In genomic region chr22:37805878-37806277, GRCh38 we compare ENCODE assay signal across 7 cellular contexts. TPM values are rescaled to one million over a fixed set of nuclear protein-coding genes. Genes with fewer than 3 reads are reported as not detected.
DNase-seq lines count a peak whose midpoint lies in the region; ATAC-seq and TF ChIP-seq lines count a peak whose summit lies in the region.
"Had no signal": no experiment of that assay in that cellular context is flagged by ENCODE, and none has a peak within 500 bp of the region (broad histone marks: within the 10 kb centered on the region; RNA-seq: fewer than 3 reads in every experiment).

No MANE protein-coding gene starts in this region.

- H3K4me3 ChIP-seq in ACC112 (ENCODE audit: low read depth, low read length) (peak overlapping the region; percentile 94), lower leg skin (ENCODE audit: low read depth, poor library complexity, severe bottlenecking) (peak overlapping the region; percentile 63)

- peaks cover 34% of the 10 kb centered on the region for H3K4me1 Mint-ChIP-seq in activated CD4-positive, alpha-beta memory T cell treated with anti-CD3 and anti-CD28 coated beads for 36 hours (ENCODE audit: low read depth)

- peaks cover 3% of the 10 kb centered on the region for H3K4me1 ChIP-seq in ACC112 (ENCODE audit: control insufficient read depth, insufficient read depth, low read length, unreplicated experiment)

- peak overlapping the region; percentile 43; the same call in 1 of the 2 replicates for H3K27ac ChIP-seq in ACC112 (ENCODE audit: low read depth, low read length)

- H3K36me3 ChIP-seq in ACC112 (ENCODE audit: insufficient read depth, low read length), result no peaks in the 10 kb centered on the region

- H3K27me3 Mint-ChIP-seq in activated CD4-positive, alpha-beta memory T cell treated with anti-CD3 and anti-CD28 coated beads for 36 hours, result peaks cover 46% of the 10 kb centered on the region

- peak overlapping the region; percentile 27 for H3K4me3 Mint-ChIP-seq in activated CD4-positive, alpha-beta memory T cell treated with anti-CD3 and anti-CD28 coated beads for 36 hours

- no peak for TF ChIP-seq POLR2A in lower leg skin (IDR thresholded peaks at IDR 0.05)

- H2AFZ ChIP-seq in ACC112 (ENCODE audit: low read length, unreplicated experiment), result peak overlapping the region; percentile 68

- no peaks in the 10 kb centered on the region for H3K27me3 ChIP-seq in ACC112 (ENCODE audit: insufficient read depth, low read length)

- intact Hi-C loops in activated CD4-positive, alpha-beta memory T cell treated with anti-CD3 and anti-CD28 coated beads for 36 hours (cut with micrococcal nuclease), result loop anchor here (2.0 to 5.0 kb wide), 4 partner anchors 13 to 199 kb away; partner anchors contain the start of genes ANKRD54, C22orf23, GGA1 and POLR2F
- intact Hi-C loops in lower leg skin (cut with DNase I; ENCODE audit: low total_unique reads), result loop anchor here (5.0 kb wide), 1 partner anchor 331 kb away; no protein-coding TSS in a partner anchor

- POLR2A ChIA-PET in activated CD4-positive, alpha-beta memory T cell treated with anti-CD3 and anti-CD28 coated beads for 36 hours (lab: Charles Lee), result interaction anchor here (1.1 kb wide), 1 partner anchor 36 kb away, joined by 3 read pairs; no protein-coding TSS in a partner anchor

- H3K79me2 ChIP-seq in ACC112 (ENCODE audit: control insufficient read depth, insufficient read depth, low read length, unreplicated experiment), result peaks cover 17% of the 10 kb centered on the region

- no peak for ATAC-seq in HG02970 (IDR thresholded peaks at IDR 0.05; ENCODE audit: low FRiP score, unreplicated experiment)

- TF ChIP-seq CTCF in lower leg skin (IDR thresholded peaks at IDR 0.05), result no peak

- 21 to 25% methylated on average over 6 of the region's 6 CpGs for WGBS in lower leg skin, 2 donors

- no peak for DNase-seq in activated CD4-positive, alpha-beta memory T cell treated with anti-CD3 and anti-CD28 coated beads for 36 hours
- DNase-seq in lower leg skin (ENCODE audit: low spot score in 2 of 2) (no peak), CD1c-positive myeloid dendritic cell (ENCODE audit: extremely low spot score) (no peak)
- no peak for DNase-seq in activated CD4-positive, CD25-positive, alpha-beta regulatory T cell (lab: John Stamatoyannopoulos, UW)

- no peaks in the 10 kb centered on the region for H3K9me3 Mint-ChIP-seq in activated CD4-positive, alpha-beta memory T cell treated with anti-CD3 and anti-CD28 coated beads for 36 hours

- CTCF ChIA-PET in activated CD4-positive, alpha-beta memory T cell treated with anti-CD3 and anti-CD28 coated beads for 36 hours (lab: Charles Lee), result interaction anchor here (2.7 kb wide), 1 partner anchor 12 kb away, joined by 16 read pairs; no protein-coding TSS in a partner anchor

- H3K27ac Mint-ChIP-seq in activated CD4-positive, alpha-beta memory T cell treated with anti-CD3 and anti-CD28 coated beads for 36 hours, result no peak overlapping the region

- no peaks in the 10 kb centered on the region for H3K36me3 Mint-ChIP-seq in activated CD4-positive, alpha-beta memory T cell treated with anti-CD3 and anti-CD28 coated beads for 36 hours

RNA-seq across cellular contexts. Expression of gene GCAT, which starts 1.9 kb away (rescaled TPM):
- total RNA-seq in activated CD4-positive, alpha-beta memory T cell treated with anti-CD3 and anti-CD28 coated beads for 36 hours, result 10 to 100 TPM; 21.8 TPM
- 10 to 100 TPM; 12.5 to 20.4 (median 16.2) TPM for total RNA-seq in lower leg skin

RNA-seq across cellular contexts. Expression of gene GALR3, which starts 17.3 kb away (rescaled TPM):
- under 1 TPM in 1 of 2 experiments, not detected in 1; 0.19 TPM for total RNA-seq in activated CD4-positive, alpha-beta memory T cell treated with anti-CD3 and anti-CD28 coated beads for 36 hours
- not detected for total RNA-seq in lower leg skin
- total RNA-seq: LHCN-M2 had no signal

RNA-seq across cellular contexts. Expression of gene ANKRD54, which starts 38.3 kb away (rescaled TPM):
- total RNA-seq in activated CD4-positive, alpha-beta memory T cell treated with anti-CD3 and anti-CD28 coated beads for 36 hours, result 10 to 100 TPM; 16.9 to 17.5 TPM
- 10 to 100 TPM; 36.2 to 61.6 (median 53.0) TPM for total RNA-seq in lower leg skin

RNA-seq across cellular contexts. Expression of gene EIF3L, which starts 43.3 kb away (rescaled TPM):
- 100 to 1,000 TPM; 656 to 664 TPM for total RNA-seq in activated CD4-positive, alpha-beta memory T cell treated with anti-CD3 and anti-CD28 coated beads for 36 hours
- 100 to 1,000 TPM; 392 to 558 (median 489) TPM for total RNA-seq in lower leg skin
